ENCODE assay signal across 24 cellular contexts in genomic region chr10:103713676-103714075, GRCh38.
DNase-seq lines count a peak whose midpoint lies in the region; ATAC-seq, FAIRE-seq and TF ChIP-seq lines count a peak whose summit lies in the region.
"Had no signal": no experiment of that assay in that cellular context is flagged by ENCODE, and none has a peak within 500 bp of the region (broad histone marks: within the 10 kb centered on the region; RNA-seq: fewer than 3 reads in every experiment).

No MANE protein-coding gene starts in this region.

- H3K27ac ChIP-seq in RWPE2 (ENCODE audit: poor library complexity, severe bottlenecking) (peak overlapping the region; percentile 72), keratinocyte (ENCODE audit: control insufficient read depth, insufficient read depth, low read length) (peak overlapping the region; percentile 17)
- H3K27ac ChIP-seq: 22Rv1, colonic mucosa, GM23248, left lung, neutrophil had no signal

- H3K4me1 Mint-ChIP-seq in stimulated activated effector memory CD8-positive, alpha-beta T cell treated with anti-CD3 and anti-CD28 coated beads, Interleukin-12 subunit alpha, Interleukin-12 subunit beta, amount 100 ng/mL, for 72 hours: peaks cover 6% of the 10 kb centered on the region
- peaks cover 2% of the 10 kb centered on the region for H3K4me1 Mint-ChIP-seq in activated CD4-positive, alpha-beta memory T cell treated with anti-CD3 and anti-CD28 coated beads for 36 hours (ENCODE audit: low read depth)
- H3K4me1 Mint-ChIP-seq: CD14-positive monocyte, immature natural killer cell had no signal

- peaks cover 51% of the 10 kb centered on the region for H3K79me2 ChIP-seq in keratinocyte (ENCODE audit: control insufficient read depth, insufficient read depth, low read length)

- peaks cover 2% of the 10 kb centered on the region for H3K9me1 ChIP-seq in keratinocyte (ENCODE audit: control insufficient read depth, extremely low read depth, insufficient read depth, low read length)

- intact Hi-C loops in activated CD4-positive, alpha-beta memory T cell treated with anti-CD3 and anti-CD28 coated beads for 36 hours (cut with micrococcal nuclease): loop anchor here (1.0 to 10.0 kb wide), 4 partner anchors 91 to 495 kb away; no protein-coding TSS in a partner anchor

- peaks cover 11% of the 10 kb centered on the region for H4K20me1 ChIP-seq in keratinocyte (ENCODE audit: control insufficient read depth, extremely low read depth, insufficient read depth, low read length)

- no peaks in the 10 kb centered on the region for H3K36me3 Mint-ChIP-seq in stimulated activated effector memory CD8-positive, alpha-beta T cell treated with anti-CD3 and anti-CD28 coated beads, Interleukin-12 subunit alpha, Interleukin-12 subunit beta, amount 100 ng/mL, for 72 hours
- no peaks in the 10 kb centered on the region for H3K36me3 Mint-ChIP-seq in activated CD4-positive, alpha-beta memory T cell treated with anti-CD3 and anti-CD28 coated beads for 36 hours
- H3K36me3 Mint-ChIP-seq: CD14-positive monocyte; immature natural killer cell; mesothelial cell of epicardium; naive thymus-derived CD4-positive, alpha-beta T cell had no signal

- H3K4me1 ChIP-seq in RWPE2 (ENCODE audit: insufficient read depth, poor library complexity, severe bottlenecking): peaks cover 33% of the 10 kb centered on the region
- H3K4me1 ChIP-seq in keratinocyte (ENCODE audit: control insufficient read depth, extremely low read depth, insufficient read depth, low read length): peaks cover 89% of the 10 kb centered on the region
- H3K4me1 ChIP-seq: colonic mucosa, left lung had no signal

- TF ChIP-seq CTCF in RWPE2 (IDR thresholded peaks at IDR 0.05; ENCODE audit: poor library complexity, severe bottlenecking) (no peak), keratinocyte (optimal IDR thresholded peaks at IDR 0.05 in 1 of 3, IDR thresholded peaks at IDR 0.05 in 1 of 3, conservative IDR thresholded peaks at IDR 0.05 in 1 of 3; ENCODE audit: extremely low read depth in 1 of 3, insufficient read depth in 2 of 3, low read length in 3 of 3) (no peak)

- H3K4me3 ChIP-seq in RWPE2 (ENCODE audit: severe bottlenecking) (no peak overlapping the region), keratinocyte (ENCODE audit: control insufficient read depth in 2 of 3, extremely low read depth in 1 of 3, insufficient read depth in 2 of 3, low read depth in 1 of 3, low read length in 3 of 3) (no peak overlapping the region)
- H3K4me3 ChIP-seq: colonic mucosa, GM23248, K562, left lung, sigmoid colon had no signal

- H3K36me3 ChIP-seq in RWPE2 (ENCODE audit: low read depth) (peaks cover 26% of the 10 kb centered on the region), keratinocyte (ENCODE audit: control insufficient read depth in 2 of 2, extremely low read depth in 1 of 2, insufficient read depth in 2 of 2, low read length in 2 of 2) (peaks cover 23 to 57% of the 10 kb centered on the region in 2 experiments)
- H3K36me3 ChIP-seq: colonic mucosa, left lung, neutrophil, sigmoid colon had no signal

- ATAC-seq in RWPE2 (ENCODE audit: low read depth): no peak
- no peak for ATAC-seq in stimulated activated effector memory CD8-positive, alpha-beta T cell treated with anti-CD3 and anti-CD28 coated beads, Interleukin-12 subunit alpha, Interleukin-12 subunit beta, amount 100 ng/mL, for 72 hours
- ATAC-seq in GM18498 (IDR thresholded peaks at IDR 0.05; ENCODE audit: unreplicated experiment): no peak
- ATAC-seq in GM19452 (IDR thresholded peaks at IDR 0.05; ENCODE audit: unreplicated experiment): no peak

- dilution Hi-C loops in keratinocyte (cut with MboI; ENCODE audit: extremely low pct_ligation_motif_present, low sequenced_read_pairs): no loop called here

- peak overlapping the region; percentile 58 for H3K27ac Mint-ChIP-seq in stimulated activated effector memory CD8-positive, alpha-beta T cell treated with anti-CD3 and anti-CD28 coated beads, Interleukin-12 subunit alpha, Interleukin-12 subunit beta, amount 100 ng/mL, for 72 hours
- no peak overlapping the region for H3K27ac Mint-ChIP-seq in activated CD4-positive, alpha-beta memory T cell treated with anti-CD3 and anti-CD28 coated beads for 36 hours
- H3K27ac Mint-ChIP-seq: immature natural killer cell, progenitor cell of endocrine pancreas had no signal

- POLR2A ChIA-PET in activated CD4-positive, alpha-beta memory T cell treated with anti-CD3 and anti-CD28 coated beads for 36 hours (lab: Charles Lee): no interaction called here

- H3K9me3 Mint-ChIP-seq in stimulated activated effector memory CD8-positive, alpha-beta T cell treated with anti-CD3 and anti-CD28 coated beads, Interleukin-12 subunit alpha, Interleukin-12 subunit beta, amount 100 ng/mL, for 72 hours: no peaks in the 10 kb centered on the region
- H3K9me3 Mint-ChIP-seq in activated CD4-positive, alpha-beta memory T cell treated with anti-CD3 and anti-CD28 coated beads for 36 hours: no peaks in the 10 kb centered on the region
- H3K9me3 Mint-ChIP-seq: CD14-positive monocyte; immature natural killer cell; mesothelial cell of epicardium; naive thymus-derived CD4-positive, alpha-beta T cell had no signal

- H3K27me3 ChIP-seq in RWPE2 (ENCODE audit: insufficient read depth, poor library complexity, severe bottlenecking) (no peaks in the 10 kb centered on the region), keratinocyte (ENCODE audit: control insufficient read depth, extremely low read depth, insufficient read depth, low read length) (no peaks in the 10 kb centered on the region)
- H3K27me3 ChIP-seq: colonic mucosa, left lung, neutrophil, sigmoid colon had no signal

- H3K9me3 ChIP-seq in RWPE2 (ENCODE audit: severe bottlenecking) (no peaks in the 10 kb centered on the region), keratinocyte (ENCODE audit: control insufficient read depth, low read depth, low read length) (no peaks in the 10 kb centered on the region)
- H3K9me3 ChIP-seq: colonic mucosa, left lung, neutrophil, sigmoid colon had no signal

- H3K27me3 Mint-ChIP-seq in activated CD4-positive, alpha-beta memory T cell treated with anti-CD3 and anti-CD28 coated beads for 36 hours: no peaks in the 10 kb centered on the region
- H3K27me3 Mint-ChIP-seq: progenitor cell of endocrine pancreas had no signal

- no peak overlapping the region for H3K4me2 ChIP-seq in keratinocyte (ENCODE audit: control insufficient read depth, extremely low read depth, insufficient read depth, low read depth, low read length)

- no peak overlapping the region for H3K4me3 Mint-ChIP-seq in stimulated activated effector memory CD8-positive, alpha-beta T cell treated with anti-CD3 and anti-CD28 coated beads, Interleukin-12 subunit alpha, Interleukin-12 subunit beta, amount 100 ng/mL, for 72 hours
- no peak overlapping the region for H3K4me3 Mint-ChIP-seq in activated CD4-positive, alpha-beta memory T cell treated with anti-CD3 and anti-CD28 coated beads for 36 hours
- H3K4me3 Mint-ChIP-seq: CD14-positive monocyte, immature natural killer cell, mesothelial cell of epicardium had no signal

- FAIRE-seq in keratinocyte (lab: Jason Lieb, UNC): no peak

- CTCF ChIA-PET in activated CD4-positive, alpha-beta memory T cell treated with anti-CD3 and anti-CD28 coated beads for 36 hours (lab: Charles Lee): interaction anchor here (0.6 to 8.4 kb wide), 16 partner anchors 9 to 396 kb away, joined by 3 to 161 read pairs (median 6); partner anchors contain the start of gene SH3PXD2A

- DNase-seq in DMS 273 (lab: John Stamatoyannopoulos, UW; ENCODE audit: unreplicated experiment): peak; percentile 11
- DNase-seq in DMS 273 treated with DMSO at 0.1 percent for 48 hours (lab: John Stamatoyannopoulos, UW): no peak
- no peak for DNase-seq in RWPE2 (ENCODE audit: low spot score)
- DNase-seq in keratinocyte (ENCODE audit: low read depth, low spot score): no peak
- no peak for DNase-seq in stimulated activated effector memory CD8-positive, alpha-beta T cell treated with anti-CD3 and anti-CD28 coated beads, Interleukin-12 subunit alpha, Interleukin-12 subunit beta, amount 100 ng/mL, for 72 hours (ENCODE audit: low spot score in 2 of 2)
- no peak for DNase-seq in activated CD4-positive, alpha-beta memory T cell treated with anti-CD3 and anti-CD28 coated beads for 36 hours
- DNase-seq: GF-D8, NCI-H1105, NCI-H187 treated with DMSO at 0.1 percent for 48 hours, NCI-H524 treated with DMSO at 0.1 percent for 48 hours had no signal

- H2AFZ ChIP-seq in keratinocyte (ENCODE audit: control insufficient read depth, low read length): no peak overlapping the region
- H2AFZ ChIP-seq: GM23248 had no signal

- peak overlapping the region; percentile 23 for H3K9ac ChIP-seq in keratinocyte (ENCODE audit: control insufficient read depth, extremely low read depth, insufficient read depth, low read length)
- H3K9ac ChIP-seq: GM23248 had no signal
